23 cellular contexts compared by ENCODE assay signal in the genomic region with DNA sequence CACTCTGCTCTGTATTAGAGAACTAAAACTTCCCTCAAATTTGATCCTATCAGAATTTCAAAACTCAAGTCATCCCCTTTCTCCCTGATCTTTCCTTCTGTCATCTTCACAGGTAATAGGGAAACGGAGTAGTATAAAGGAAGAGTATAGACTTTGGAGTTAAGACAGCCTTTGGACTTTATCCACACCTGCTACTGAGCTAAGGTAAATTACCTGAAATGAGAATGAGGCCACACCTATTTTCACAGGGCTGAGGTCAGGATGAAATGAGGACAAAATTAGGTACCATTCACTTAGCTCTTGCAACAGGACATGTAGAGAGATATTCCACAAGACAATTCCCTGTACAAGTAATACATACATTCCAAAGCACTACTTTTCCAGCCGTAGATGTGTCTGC.
DNase-seq lines count a peak whose midpoint lies in the region; ATAC-seq and TF ChIP-seq lines count a peak whose summit lies in the region.
"Had no signal": no experiment of that assay in that cellular context is flagged by ENCODE, and none has a peak within 500 bp of the region (broad histone marks: within the 10 kb centered on the region; RNA-seq: fewer than 3 reads in every experiment).

No MANE protein-coding gene starts in this region.

- H3K27ac ChIP-seq in colonic mucosa (peak overlapping the region; percentile 39), mucosa of rectum (ENCODE audit: low read depth in 2 of 2, low read length in 2 of 2) (peak overlapping the region; percentile 48 to 57)
- H3K27ac ChIP-seq: BLaER1 treated with 17β-estradiol and CSF1 and Interleukin-3, amounts not matched to agents 10 nM and 100 nM had no signal

- no peak for TF ChIP-seq CTCF in colonic mucosa (IDR thresholded peaks at IDR 0.05)
- no peak for TF ChIP-seq CTCF in type B pancreatic cell (conservative IDR thresholded peaks at IDR 0.05)

- H3K4me1 ChIP-seq in colonic mucosa (no peaks in the 10 kb centered on the region), mucosa of rectum (ENCODE audit: control insufficient read depth in 2 of 2, insufficient read depth in 2 of 2, low read length in 2 of 2) (peaks cover 20 to 29% of the 10 kb centered on the region in 2 donors)

- no peaks in the 10 kb centered on the region for H3K27me3 Mint-ChIP-seq in activated naive CD4-positive, alpha-beta T cell treated with anti-CD3 and anti-CD28 coated beads, Interleukin-2, amount 50 U/mL, for 24 hours
- H3K27me3 Mint-ChIP-seq in type B pancreatic cell: no peaks in the 10 kb centered on the region
- H3K27me3 Mint-ChIP-seq: CD8-positive, alpha-beta memory T cell had no signal

- peaks cover 3% of the 10 kb centered on the region for H3K36me3 Mint-ChIP-seq in activated naive CD4-positive, alpha-beta T cell treated with anti-CD3 and anti-CD28 coated beads, Interleukin-2, amount 50 U/mL, for 24 hours
- H3K36me3 Mint-ChIP-seq in type B pancreatic cell: peaks cover 3% of the 10 kb centered on the region
- H3K36me3 Mint-ChIP-seq: CD8-positive, alpha-beta memory T cell had no signal

- DNase-seq in activated naive CD4-positive, alpha-beta T cell (lab: John Stamatoyannopoulos, UW): no peak
- DNase-seq in colonic mucosa: peak; percentile 57
- no peak for DNase-seq in type B pancreatic cell (ENCODE audit: extremely low spot score, unreplicated experiment)
- no peak for DNase-seq in NCI-H345 (lab: John Stamatoyannopoulos, UW)
- no peak for DNase-seq in sciatic nerve (ENCODE audit: low spot score)
- DNase-seq: 8988T; Calu3; CD8-positive, alpha-beta memory T cell; DMS153; H7; HFFc6; Kasumi-1; MG63; NCI-H1048; NCI-H1436; NCI-H1930; NCI-H524 treated with DMSO at 0.1 percent for 48 hours; Peyer's patch had no signal

- intact Hi-C loops in colonic mucosa (cut with DNase I): no loop called here
- intact Hi-C loops in sciatic nerve (cut with DNase I): no loop called here

- peaks cover 77% of the 10 kb centered on the region for H3K4me1 Mint-ChIP-seq in activated naive CD4-positive, alpha-beta T cell treated with anti-CD3 and anti-CD28 coated beads, Interleukin-2, amount 50 U/mL, for 24 hours
- H3K4me1 Mint-ChIP-seq in type B pancreatic cell (ENCODE audit: unreplicated experiment): peaks cover 56% of the 10 kb centered on the region

- no peak for ATAC-seq in GM18909 (IDR thresholded peaks at IDR 0.05; ENCODE audit: poor library complexity, unreplicated experiment)
- ATAC-seq in sciatic nerve: no peak
- ATAC-seq: SK-N-SH treated with all-trans-retinoic acid at 6 μM for 48 hours had no signal

- H3K4me3 Mint-ChIP-seq in activated naive CD4-positive, alpha-beta T cell treated with anti-CD3 and anti-CD28 coated beads, Interleukin-2, amount 50 U/mL, for 24 hours: no peak overlapping the region
- peak overlapping the region; percentile 9 for H3K4me3 Mint-ChIP-seq in type B pancreatic cell
- H3K4me3 Mint-ChIP-seq: CD8-positive, alpha-beta memory T cell; HFFc6 had no signal

- no peak overlapping the region for H3K4me3 ChIP-seq in colonic mucosa
- H3K4me3 ChIP-seq in mucosa of rectum (ENCODE audit: low read length in 2 of 2): peak overlapping the region in 1 of 2 donors; percentile 23
- H3K4me3 ChIP-seq: BLaER1 treated with 17β-estradiol and CSF1 and Interleukin-3, amounts not matched to agents 10 nM and 100 nM; MG63; Peyer's patch had no signal

- H3K36me3 ChIP-seq in colonic mucosa (no peaks in the 10 kb centered on the region), mucosa of rectum (ENCODE audit: control insufficient read depth in 2 of 2, insufficient read depth in 2 of 2, low read length in 2 of 2) (peaks cover 0 to 3% of the 10 kb centered on the region in 2 donors)
- H3K36me3 ChIP-seq: MG63, Peyer's patch had no signal

- H3K27ac Mint-ChIP-seq in activated naive CD4-positive, alpha-beta T cell treated with anti-CD3 and anti-CD28 coated beads, Interleukin-2, amount 50 U/mL, for 24 hours: peak overlapping the region; percentile 18
- peak overlapping the region; percentile 14 for H3K27ac Mint-ChIP-seq in type B pancreatic cell
- H3K27ac Mint-ChIP-seq: HFFc6 had no signal

- H3K9ac ChIP-seq in colonic mucosa (ENCODE audit: low read depth in 2 of 2, low read length in 2 of 2) (peak overlapping the region in 1 of 2 donors; percentile 28), mucosa of rectum (ENCODE audit: low read depth in 1 of 2, low read length in 2 of 2) (no peak overlapping the region)
- H3K9ac ChIP-seq: BLaER1 treated with 17β-estradiol and CSF1 and Interleukin-3, amounts not matched to agents 10 nM and 100 nM had no signal

- H3K27me3 ChIP-seq in colonic mucosa: no peaks in the 10 kb centered on the region
- H3K27me3 ChIP-seq in mucosa of rectum (ENCODE audit: control insufficient read depth in 2 of 2, insufficient read depth in 2 of 2, low read length in 2 of 2): no peaks in the 10 kb centered on the region
- H3K27me3 ChIP-seq: BLaER1 treated with 17β-estradiol and CSF1 and Interleukin-3, amounts not matched to agents 10 nM and 100 nM; MG63; Peyer's patch had no signal

- H3K9me3 ChIP-seq in colonic mucosa: no peaks in the 10 kb centered on the region
- H3K9me3 ChIP-seq in mucosa of rectum (ENCODE audit: control insufficient read depth in 2 of 2, low read length in 2 of 2): no peaks in the 10 kb centered on the region
- H3K9me3 ChIP-seq: BLaER1 treated with 17β-estradiol and CSF1 and Interleukin-3, amounts not matched to agents 10 nM and 100 nM; MG63; Peyer's patch had no signal

- H3K9me3 Mint-ChIP-seq in activated naive CD4-positive, alpha-beta T cell treated with anti-CD3 and anti-CD28 coated beads, Interleukin-2, amount 50 U/mL, for 24 hours: no peaks in the 10 kb centered on the region
- no peaks in the 10 kb centered on the region for H3K9me3 Mint-ChIP-seq in type B pancreatic cell
- H3K9me3 Mint-ChIP-seq: CD8-positive, alpha-beta memory T cell; HFFc6 had no signal
